1 cellular context compared by ENCODE assay signal in the genomic region with DNA sequence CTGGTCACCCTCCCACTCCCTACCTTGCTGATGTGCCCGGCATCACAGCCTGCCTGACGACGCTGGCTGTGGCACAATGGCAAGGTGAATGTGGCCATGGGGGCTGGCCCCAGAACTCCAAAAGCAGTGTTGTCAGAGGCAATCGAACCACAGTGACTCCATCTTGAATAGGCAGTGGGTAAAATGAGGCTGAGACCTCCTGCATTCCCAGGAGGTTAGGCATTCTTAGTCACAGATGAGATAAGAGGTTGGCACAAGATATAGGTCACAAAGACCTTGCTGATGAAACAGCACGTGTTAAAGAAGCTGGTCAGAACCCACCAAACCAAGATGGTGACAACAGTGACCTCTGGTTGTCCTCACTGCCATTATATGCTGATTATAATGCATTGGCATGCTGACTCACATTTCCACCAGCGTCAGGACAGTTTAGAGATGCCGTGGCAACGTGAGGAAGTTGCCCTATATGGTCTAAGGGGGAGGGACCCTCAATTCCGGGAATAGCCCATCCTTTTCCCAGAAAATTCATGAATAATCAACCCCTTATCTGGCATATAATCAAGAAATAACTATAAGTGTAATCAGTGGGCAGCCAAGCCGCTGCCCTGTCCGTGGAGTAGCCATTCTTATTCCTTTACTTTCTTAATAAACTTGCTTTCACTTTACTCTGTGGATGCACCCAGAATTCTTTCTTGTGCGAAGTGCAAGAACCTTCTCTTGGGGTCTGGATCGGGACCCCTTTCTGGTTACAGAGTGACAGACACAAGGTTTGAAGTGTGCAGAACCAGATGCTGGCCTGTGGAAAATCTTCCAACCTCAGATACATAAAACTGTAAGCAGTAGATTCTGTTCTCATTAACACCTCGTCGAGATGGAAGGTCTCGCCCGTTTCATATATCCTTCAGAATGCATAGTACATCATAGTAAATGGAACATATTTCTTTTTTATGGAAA.
TF ChIP-seq lines count a peak whose summit lies in the region.

No MANE protein-coding gene starts in this region.

TF ChIP-seq in K562, 482 proteins besides CTCF, POLR2A, EP300 and RAD21 (continued from another document and continues in another):
- TF ChIP-seq, protein P1, sequence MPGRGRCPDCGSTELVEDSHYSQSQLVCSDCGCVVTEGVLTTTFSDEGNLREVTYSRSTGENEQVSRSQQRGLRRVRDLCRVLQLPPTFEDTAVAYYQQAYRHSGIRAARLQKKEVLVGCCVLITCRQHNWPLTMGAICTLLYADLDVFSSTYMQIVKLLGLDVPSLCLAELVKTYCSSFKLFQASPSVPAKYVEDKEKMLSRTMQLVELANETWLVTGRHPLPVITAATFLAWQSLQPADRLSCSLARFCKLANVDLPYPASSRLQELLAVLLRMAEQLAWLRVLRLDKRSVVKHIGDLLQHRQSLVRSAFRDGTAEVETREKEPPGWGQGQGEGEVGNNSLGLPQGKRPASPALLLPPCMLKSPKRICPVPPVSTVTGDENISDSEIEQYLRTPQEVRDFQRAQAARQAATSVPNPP (IDR thresholded peaks at IDR 0.05; ENCODE audit: borderline replicate concordance, insufficient read depth, insufficient read length) = no peak
- TF ChIP-seq TOE1 (IDR thresholded peaks at IDR 0.05; ENCODE audit: borderline replicate concordance) (no peak), TOE1 (CRISPR knock-in tag; IDR thresholded peaks at IDR 0.05; ENCODE audit: borderline replicate concordance, low read depth) (0 out of 2 replicates have a peak, but pooled peaks have one; percentile 63), ZNF561 (CRISPR knock-in tag; conservative IDR thresholded peaks at IDR 0.05) (peak; percentile 94), FOXP1 (CRISPR knock-in tag; IDR thresholded peaks at IDR 0.05) (no peak), ZNF77 (CRISPR knock-in tag; IDR thresholded peaks at IDR 0.05) (peak; percentile 90), ZFP36 (IDR thresholded peaks at IDR 0.05; ENCODE audit: low read depth, low read length, partially characterized antibody) (peak; percentile 64), LEF1 (IDR thresholded peaks at IDR 0.05) (no peak), ZNF197 (CRISPR knock-in tag; IDR thresholded peaks at IDR 0.05; ENCODE audit: low read depth) (peak; percentile 100), PHF21A (IDR thresholded peaks at IDR 0.05; ENCODE audit: borderline replicate concordance, low read depth) (no peak), NR1H2 (CRISPR knock-in tag; IDR thresholded peaks at IDR 0.05) (no peak), ZBTB12 (CRISPR knock-in tag; IDR thresholded peaks at IDR 0.05) (peak; percentile 96), DACH1 (IDR thresholded peaks at IDR 0.05; ENCODE audit: partially characterized antibody) (no peak), HNRNPLL (IDR thresholded peaks at IDR 0.05; ENCODE audit: low read depth, low read length, poor library complexity, severe bottlenecking) (no peak), CBX5 (IDR thresholded peaks at IDR 0.05; ENCODE audit: borderline replicate concordance, low read depth) (no peak), RERE (CRISPR knock-in tag; IDR thresholded peaks at IDR 0.05; ENCODE audit: borderline replicate concordance) (no peak), KLF13 (tag; IDR thresholded peaks at IDR 0.05; ENCODE audit: borderline replicate concordance, low read depth) (peak; percentile 100), FOXM1 (IDR thresholded peaks at IDR 0.05; ENCODE audit: low read depth) (no peak), FOXM1 (CRISPR knock-in tag; IDR thresholded peaks at IDR 0.05; ENCODE audit: low read depth) (no peak), C11orf30 (IDR thresholded peaks at IDR 0.05; ENCODE audit: low read depth) (peak; percentile 92), ZKSCAN3 (CRISPR knock-in tag; IDR thresholded peaks at IDR 0.05) (peak; percentile 83), HMG20B (CRISPR knock-in tag; IDR thresholded peaks at IDR 0.05) (peak; percentile 94), RBM25 (IDR thresholded peaks at IDR 0.05; ENCODE audit: low read depth, low read length, severe bottlenecking) (no peak), TCF3 (CRISPR knock-in tag; IDR thresholded peaks at IDR 0.05) (no peak), ZNF707 (CRISPR knock-in tag; conservative IDR thresholded peaks at IDR 0.05) (peak; percentile 93), NFATC3 (IDR thresholded peaks at IDR 0.05) (no peak), MYBL2 (IDR thresholded peaks at IDR 0.05; ENCODE audit: low read depth) (no peak), MYBL2 (CRISPR knock-in tag; IDR thresholded peaks at IDR 0.05; ENCODE audit: borderline replicate concordance) (no peak), ZNF644 (tag; IDR thresholded peaks at IDR 0.05; ENCODE audit: low read depth) (peak; percentile 100), ZNF133 (CRISPR knock-in tag; IDR thresholded peaks at IDR 0.05) (peak; percentile 98), CREBBP (IDR thresholded peaks at IDR 0.05; ENCODE audit: low read depth, low read length) (no peak), CHCHD3 (CRISPR knock-in tag; IDR thresholded peaks at IDR 0.05) (peak; percentile 87; the same call in 1 of the 2 replicates), NFIX (CRISPR knock-in tag; IDR thresholded peaks at IDR 0.05; ENCODE audit: low read depth) (peak; percentile 72), MTA2 (IDR thresholded peaks at IDR 0.05; ENCODE audit: low read depth) (no peak), ZNF695 (CRISPR knock-in tag; IDR thresholded peaks at IDR 0.05) (peak; percentile 94), DIDO1 (tag; IDR thresholded peaks at IDR 0.05; ENCODE audit: low read depth) (peak; percentile 100)
- TF ChIP-seq, protein P2, sequence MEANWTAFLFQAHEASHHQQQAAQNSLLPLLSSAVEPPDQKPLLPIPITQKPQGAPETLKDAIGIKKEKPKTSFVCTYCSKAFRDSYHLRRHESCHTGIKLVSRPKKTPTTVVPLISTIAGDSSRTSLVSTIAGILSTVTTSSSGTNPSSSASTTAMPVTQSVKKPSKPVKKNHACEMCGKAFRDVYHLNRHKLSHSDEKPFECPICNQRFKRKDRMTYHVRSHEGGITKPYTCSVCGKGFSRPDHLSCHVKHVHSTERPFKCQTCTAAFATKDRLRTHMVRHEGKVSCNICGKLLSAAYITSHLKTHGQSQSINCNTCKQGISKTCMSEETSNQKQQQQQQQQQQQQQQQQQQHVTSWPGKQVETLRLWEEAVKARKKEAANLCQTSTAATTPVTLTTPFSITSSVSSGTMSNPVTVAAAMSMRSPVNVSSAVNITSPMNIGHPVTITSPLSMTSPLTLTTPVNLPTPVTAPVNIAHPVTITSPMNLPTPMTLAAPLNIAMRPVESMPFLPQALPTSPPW (CRISPR knock-in tag; IDR thresholded peaks at IDR 0.05) = peak; percentile 86
- TF ChIP-seq, protein P3, sequence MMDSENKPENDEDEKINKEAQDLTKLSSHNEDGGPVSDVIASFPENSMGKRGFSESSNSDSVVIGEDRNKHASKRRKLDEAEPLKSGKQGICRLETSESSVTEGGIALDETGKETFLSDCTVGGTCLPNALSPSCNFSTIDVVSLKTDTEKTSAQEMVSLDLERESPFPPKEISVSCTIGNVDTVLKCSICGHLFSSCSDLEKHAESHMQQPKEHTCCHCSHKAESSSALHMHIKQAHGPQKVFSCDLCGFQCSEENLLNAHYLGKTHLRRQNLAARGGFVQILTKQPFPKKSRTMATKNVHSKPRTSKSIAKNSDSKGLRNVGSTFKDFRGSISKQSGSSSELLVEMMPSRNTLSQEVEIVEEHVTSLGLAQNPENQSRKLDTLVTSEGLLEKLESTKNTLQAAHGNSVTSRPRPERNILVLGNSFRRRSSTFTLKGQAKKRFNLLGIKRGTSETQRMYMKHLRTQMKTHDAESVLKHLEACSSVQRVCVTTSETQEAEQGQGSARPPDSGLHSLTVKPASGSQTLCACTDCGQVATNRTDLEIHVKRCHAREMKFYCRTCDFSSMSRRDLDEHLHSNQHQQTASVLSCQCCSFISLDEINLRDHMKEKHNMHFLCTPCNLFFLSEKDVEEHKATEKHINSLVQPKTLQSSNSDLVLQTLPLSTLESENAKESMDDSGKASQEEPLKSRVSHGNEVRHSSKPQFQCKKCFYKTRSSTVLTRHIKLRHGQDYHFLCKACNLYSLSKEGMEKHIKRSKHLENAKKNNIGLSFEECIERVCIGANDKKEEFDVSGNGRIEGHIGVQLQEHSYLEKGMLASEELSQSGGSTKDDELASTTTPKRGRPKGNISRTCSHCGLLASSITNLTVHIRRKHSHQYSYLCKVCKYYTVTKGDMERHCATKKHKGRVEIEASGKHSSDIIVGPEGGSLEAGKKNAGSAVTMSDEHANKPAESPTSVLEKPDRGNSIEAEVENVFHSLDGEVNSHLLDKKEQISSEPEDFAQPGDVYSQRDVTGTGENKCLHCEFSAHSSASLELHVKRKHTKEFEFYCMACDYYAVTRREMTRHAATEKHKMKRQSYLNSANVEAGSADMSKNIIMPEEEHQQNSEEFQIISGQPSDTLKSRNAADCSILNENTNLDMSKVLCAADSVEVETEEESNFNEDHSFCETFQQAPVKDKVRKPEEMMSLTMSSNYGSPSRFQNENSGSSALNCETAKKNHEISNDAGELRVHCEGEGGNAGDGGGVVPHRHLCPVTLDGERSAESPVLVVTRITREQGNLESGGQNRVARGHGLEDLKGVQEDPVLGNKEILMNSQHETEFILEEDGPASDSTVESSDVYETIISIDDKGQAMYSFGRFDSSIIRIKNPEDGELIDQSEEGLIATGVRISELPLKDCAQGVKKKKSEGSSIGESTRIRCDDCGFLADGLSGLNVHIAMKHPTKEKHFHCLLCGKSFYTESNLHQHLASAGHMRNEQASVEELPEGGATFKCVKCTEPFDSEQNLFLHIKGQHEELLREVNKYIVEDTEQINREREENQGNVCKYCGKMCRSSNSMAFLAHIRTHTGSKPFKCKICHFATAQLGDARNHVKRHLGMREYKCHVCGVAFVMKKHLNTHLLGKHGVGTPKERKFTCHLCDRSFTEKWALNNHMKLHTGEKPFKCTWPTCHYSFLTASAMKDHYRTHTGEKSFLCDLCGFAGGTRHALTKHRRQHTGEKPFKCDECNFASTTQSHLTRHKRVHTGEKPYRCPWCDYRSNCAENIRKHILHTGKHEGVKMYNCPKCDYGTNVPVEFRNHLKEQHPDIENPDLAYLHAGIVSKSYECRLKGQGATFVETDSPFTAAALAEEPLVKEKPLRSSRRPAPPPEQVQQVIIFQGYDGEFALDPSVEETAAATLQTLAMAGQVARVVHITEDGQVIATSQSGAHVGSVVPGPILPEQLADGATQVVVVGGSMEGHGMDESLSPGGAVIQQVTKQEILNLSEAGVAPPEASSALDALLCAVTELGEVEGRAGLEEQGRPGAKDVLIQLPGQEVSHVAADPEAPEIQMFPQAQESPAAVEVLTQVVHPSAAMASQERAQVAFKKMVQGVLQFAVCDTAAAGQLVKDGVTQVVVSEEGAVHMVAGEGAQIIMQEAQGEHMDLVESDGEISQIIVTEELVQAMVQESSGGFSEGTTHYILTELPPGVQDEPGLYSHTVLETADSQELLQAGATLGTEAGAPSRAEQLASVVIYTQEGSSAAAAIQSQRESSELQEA (IDR thresholded peaks at IDR 0.05; ENCODE audit: low read depth) = no peak
